In genomic region chr1:12008355-12008754, GRCh38 we compare ENCODE assay signal across 2 cellular contexts. TPM values are rescaled to one million over a fixed set of nuclear protein-coding genes. Genes with fewer than 3 reads are reported as not detected.
"Had no signal": no experiment of that assay in that cellular context is flagged by ENCODE, and none has a peak within 500 bp of the region (broad histone marks: within the 10 kb centered on the region; RNA-seq: fewer than 3 reads in every experiment).

No MANE protein-coding gene starts in this region.

RNA-seq across cellular contexts. Expression of gene TNFRSF8, which starts 54.7 kb away (rescaled TPM):
- total RNA-seq: temporal lobe, thyroid gland had no signal
